Comparison of ENCODE assay signal across 10 cellular contexts in genomic region chr6:122838060-122838780, GRCh38. TPM values are rescaled to one million over a fixed set of nuclear protein-coding genes. Genes with fewer than 3 reads are reported as not detected.
DNase-seq lines count a peak whose midpoint lies in the region; ATAC-seq and TF ChIP-seq lines count a peak whose summit lies in the region.
"Had no signal": no experiment of that assay in that cellular context is flagged by ENCODE, and none has a peak within 500 bp of the region (broad histone marks: within the 10 kb centered on the region; RNA-seq: fewer than 3 reads in every experiment).

No MANE protein-coding gene starts in this region.

- no peaks in the 10 kb centered on the region for H3K27me3 Mint-ChIP-seq in neural crest cell (ENCODE audit: low read depth)

- H3K9me3 Mint-ChIP-seq in neural crest cell = no peaks in the 10 kb centered on the region

- TF ChIP-seq CTCF in neural crest cell (conservative IDR thresholded peaks at IDR 0.05) = peak; percentile 66

- no peak overlapping the region for H3K27ac Mint-ChIP-seq in neural crest cell (ENCODE audit: unreplicated experiment)

- no peak overlapping the region for H3K4me3 Mint-ChIP-seq in neural crest cell

- H3K36me3 Mint-ChIP-seq in neural crest cell (ENCODE audit: low read depth) = no peaks in the 10 kb centered on the region

- no peak for ATAC-seq in HG03442 (IDR thresholded peaks at IDR 0.05; ENCODE audit: unreplicated experiment)

- peaks cover 38% of the 10 kb centered on the region for H3K4me1 Mint-ChIP-seq in neural crest cell

- DNase-seq in DMS53 (lab: John Stamatoyannopoulos, UW) = peak; percentile 45
- no peak for DNase-seq in DMS53 treated with DMSO at 0.1 percent for 48 hours (lab: John Stamatoyannopoulos, UW; ENCODE audit: unreplicated experiment)
- DNase-seq in NCI-H526 treated with DMSO at 0.1 percent for 48 hours (lab: John Stamatoyannopoulos, UW) = peak; percentile 11
- DNase-seq in cerebellum (ENCODE audit: low spot score) = peak; percentile 39
- DNase-seq in neural crest cell (ENCODE audit: low read depth, low spot score) = no peak
- no peak for DNase-seq in NK-92 treated with Interleukin-12 subunit alpha and Interleukin-12 subunit beta, amount 100 ng/mL, for 24 hours (lab: John Stamatoyannopoulos, UW)
- DNase-seq in UCSD-AML1 (lab: John Stamatoyannopoulos, UW; ENCODE audit: unreplicated experiment) = no peak
- DNase-seq: effector CD4-positive, alpha-beta T cell; SHP77 treated with DMSO at 0.1 percent for 48 hours had no signal

RNA-seq across cellular contexts. Expression of gene SMPDL3A, which starts 49.2 kb away (rescaled TPM):
- 11.3 TPM for total RNA-seq in cerebellum
- total RNA-seq in neural crest cell = 3.3 and 3.6 TPM in 2 replicates

RNA-seq across cellular contexts. Expression of gene FABP7, which starts 58.7 kb away (rescaled TPM):
- total RNA-seq in cerebellum (266 TPM), neural crest cell (246 and 256 TPM in 2 replicates)

Comparison
In these comparisons a context has a peak if more than half of its experiments do, and no peak if none do; other contexts are left out.
1. DNase-seq: peak in DMS53 (single experiment), NCI-H526 treated with DMSO at 0.1 percent for 48 hours (single experiment) and cerebellum (single experiment); none in DMS53 treated with DMSO at 0.1 percent for 48 hours (single experiment), neural crest cell (single experiment), NK-92 treated with Interleukin-12 subunit alpha and Interleukin-12 subunit beta, amount 100 ng/mL, for 24 hours (single experiment) and UCSD-AML1 (single experiment).